In genomic region chr17:44543213-44543904, GRCh38 we compare ENCODE assay signal across 1 cellular context.
TF ChIP-seq lines count a peak whose summit lies in the region.

No MANE protein-coding gene starts in this region.

TF ChIP-seq in HepG2, 621 proteins besides CTCF, POLR2A, EP300 and RAD21:
- no peak for TF ChIP-seq MAFK (conservative IDR thresholded peaks at IDR 0.05 in 1 of 2, IDR thresholded peaks at IDR 0.05 in 1 of 2; ENCODE audit: low read length in 2 of 2)
- TF ChIP-seq PATZ1 (CRISPR knock-in tag; IDR thresholded peaks at IDR 0.05), result peak; percentile 32; the same call in 1 of the 2 replicates
- no peak for TF ChIP-seq ZFP37 (CRISPR knock-in tag; IDR thresholded peaks at IDR 0.05; ENCODE audit: borderline replicate concordance)
- TF ChIP-seq CBX2 (IDR thresholded peaks at IDR 0.05; ENCODE audit: low read depth, low read length), result no peak
- TF ChIP-seq CBX2 (CRISPR knock-in tag; IDR thresholded peaks at IDR 0.05; ENCODE audit: low read depth), result no peak
- no peak for TF ChIP-seq ZNF747 (CRISPR knock-in tag; IDR thresholded peaks at IDR 0.05; ENCODE audit: borderline replicate concordance)
- TF ChIP-seq PHF21A (CRISPR knock-in tag; IDR thresholded peaks at IDR 0.05), result peak; percentile 26; the same call in 1 of the 2 replicates
- TF ChIP-seq ZNF703 (CRISPR knock-in tag; IDR thresholded peaks at IDR 0.05; ENCODE audit: borderline replicate concordance), result no peak
- no peak for TF ChIP-seq DBP (CRISPR knock-in tag; IDR thresholded peaks at IDR 0.05; ENCODE audit: not compliant biosample characterization)
- TF ChIP-seq ZGPAT (CRISPR knock-in tag; IDR thresholded peaks at IDR 0.05), result no peak
- TF ChIP-seq CHCHD3 (CRISPR knock-in tag; IDR thresholded peaks at IDR 0.05), result no peak
- no peak for TF ChIP-seq ZNF83 (CRISPR knock-in tag; IDR thresholded peaks at IDR 0.05; ENCODE audit: borderline replicate concordance)
- TF ChIP-seq PLRG1 (conservative IDR thresholded peaks at IDR 0.05), result no peak
- TF ChIP-seq ZNF567 (CRISPR knock-in tag; IDR thresholded peaks at IDR 0.05; ENCODE audit: borderline replicate concordance), result no peak
- TF ChIP-seq WIZ (CRISPR knock-in tag; IDR thresholded peaks at IDR 0.05), result no peak
- TF ChIP-seq KLF11 (CRISPR knock-in tag; IDR thresholded peaks at IDR 0.05), result no peak
- no peak for TF ChIP-seq TRIM24 (CRISPR knock-in tag; IDR thresholded peaks at IDR 0.05)
- no peak for TF ChIP-seq MATR3 (CRISPR knock-in tag; IDR thresholded peaks at IDR 0.05)
- no peak for TF ChIP-seq PAX8 (CRISPR knock-in tag; IDR thresholded peaks at IDR 0.05; ENCODE audit: borderline replicate concordance)
- no peak for TF ChIP-seq KDM4B (CRISPR knock-in tag; IDR thresholded peaks at IDR 0.05)
- TF ChIP-seq UBTF (CRISPR knock-in tag; IDR thresholded peaks at IDR 0.05), result no peak
- peak; percentile 92 for TF ChIP-seq TEAD3 (CRISPR knock-in tag; optimal IDR thresholded peaks at IDR 0.05; ENCODE audit: borderline replicate concordance)
- no peak for TF ChIP-seq SP5 (CRISPR knock-in tag; IDR thresholded peaks at IDR 0.05; ENCODE audit: borderline replicate concordance, low read depth)
- TF ChIP-seq LRRFIP1 (CRISPR knock-in tag; conservative IDR thresholded peaks at IDR 0.05), result no peak
- TF ChIP-seq PAXIP1 (CRISPR knock-in tag; conservative IDR thresholded peaks at IDR 0.05), result 0 out of 2 replicates have a peak, but pooled peaks have one; percentile 43
